ENCODE assay signal across 8 cellular contexts in the genomic region with DNA sequence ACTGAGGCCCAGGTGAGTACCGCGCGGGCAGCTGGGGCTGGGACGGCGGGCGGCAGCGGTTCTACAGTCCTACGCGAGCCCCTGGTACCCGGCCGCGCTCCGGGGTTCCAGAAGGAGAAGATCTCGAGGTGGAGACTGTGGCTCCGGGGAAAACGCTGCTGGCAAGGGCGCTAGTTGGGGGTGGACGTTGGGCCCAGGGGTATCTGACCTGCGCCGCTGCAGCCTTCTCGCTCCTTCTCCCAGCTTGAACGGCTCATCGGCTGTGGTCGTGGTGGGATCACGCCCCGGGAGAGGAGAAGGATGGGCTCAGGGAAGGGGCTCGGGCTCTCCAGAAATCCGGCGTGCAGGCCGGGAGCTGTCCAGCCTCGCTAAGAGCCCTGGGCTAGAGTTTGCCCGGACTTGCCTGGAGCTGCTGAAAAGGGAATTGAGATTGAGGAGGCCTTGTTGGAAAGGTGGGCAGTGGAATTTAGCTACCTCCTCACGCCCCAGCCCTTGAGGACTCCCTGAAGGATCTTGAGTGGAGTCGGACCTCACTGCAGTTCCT. TPM values are rescaled to one million over a fixed set of nuclear protein-coding genes. Genes with fewer than 3 reads are reported as not detected.
DNase-seq lines count a peak whose midpoint lies in the region; ATAC-seq, FAIRE-seq and TF ChIP-seq lines count a peak whose summit lies in the region.

No MANE protein-coding gene starts in this region.

- H3K4me1 ChIP-seq in ACC112 (ENCODE audit: control insufficient read depth, insufficient read depth, low read length, unreplicated experiment) (no peaks in the 10 kb centered on the region), mesodermal cell (ENCODE audit: control insufficient read depth, insufficient read depth, low read length, poor library complexity, severe bottlenecking) (peaks cover 10% of the 10 kb centered on the region)

- peak overlapping the region; percentile 64 for H3K4me3 Mint-ChIP-seq in HFFc6

- peak overlapping the region; percentile 40 for H2AFZ ChIP-seq in ACC112 (ENCODE audit: low read length, unreplicated experiment)

- ATAC-seq in GM21619 (IDR thresholded peaks at IDR 0.05; ENCODE audit: unreplicated experiment) = no peak

- H3K27ac Mint-ChIP-seq in HFFc6 = no peak overlapping the region

- DNase-seq in HFFc6 = no peak
- no peak for DNase-seq in caudate nucleus (lab: John Stamatoyannopoulos, UW)
- DNase-seq in frontal cortex (ENCODE audit: low spot score in 2 of 2) = no peak
- DNase-seq in NCI-H128 (lab: John Stamatoyannopoulos, UW; ENCODE audit: unreplicated experiment) = no peak
- DNase-seq in medulla oblongata (ENCODE audit: extremely low spot score) = no peak

- no peaks in the 10 kb centered on the region for H3K79me2 ChIP-seq in ACC112 (ENCODE audit: control insufficient read depth, insufficient read depth, low read length, unreplicated experiment)

- H3K27me3 Mint-ChIP-seq in HFFc6 (ENCODE audit: insufficient read depth) = peaks cover 46% of the 10 kb centered on the region

- no peaks in the 10 kb centered on the region for H3K9me3 ChIP-seq in mesodermal cell (ENCODE audit: control insufficient read depth, low read length)

- H3K4me3 ChIP-seq in ACC112 (ENCODE audit: low read depth, low read length) (peak overlapping the region; percentile 75), mesodermal cell (ENCODE audit: extremely low read depth, insufficient read depth, low read length, poor library complexity, severe bottlenecking) (peak overlapping the region; percentile 49)

- no peak for FAIRE-seq in frontal cortex (lab: Jason Lieb, UNC)

- H3K4me1 Mint-ChIP-seq in HFFc6 (ENCODE audit: low read depth) = peaks cover 5% of the 10 kb centered on the region; the same call in 1 of the 2 replicates

- no peaks in the 10 kb centered on the region for H3K36me3 ChIP-seq in ACC112 (ENCODE audit: insufficient read depth, low read length)
- H3K36me3 ChIP-seq in mesodermal cell (ENCODE audit: control insufficient read depth, insufficient read depth, low read length) = no peaks in the 10 kb centered on the region

- WGBS in mesodermal cell (ENCODE audit: insufficient coverage in 2 of 2), 2 experiments = 7 to 9% methylated on average over 12 to 24 of the region's 34 CpGs

- H3K27ac ChIP-seq in ACC112 (ENCODE audit: low read depth, low read length) (no peak overlapping the region), caudate nucleus (ENCODE audit: low read depth, low read length) (peak overlapping the region; percentile 30), mesodermal cell (ENCODE audit: low read depth, low read length, severe bottlenecking) (no peak overlapping the region)

- no peak for TF ChIP-seq CTCF in HFFc6 (IDR thresholded peaks at IDR 0.05)

- H3K36me3 Mint-ChIP-seq in HFFc6 (ENCODE audit: low read depth) = no peaks in the 10 kb centered on the region

- H3K27me3 ChIP-seq in ACC112 (ENCODE audit: insufficient read depth, low read length) = peaks cover 71% of the 10 kb centered on the region

- H3K9me3 Mint-ChIP-seq in HFFc6 = no peaks in the 10 kb centered on the region

RNA-seq across cellular contexts. Expression of a gene that starts 1.1 kb away (rescaled TPM):
- under 1 TPM in 1 of 6 experiments, not detected in 5; 0.11 TPM for total RNA-seq in HFFc6 (2021; fragmentation: NEBNext Ultra II Directional; extraction: Animal tissue kit (Norgen Biotek cat#: 25700))
- polyA plus RNA-seq in mesodermal cell (2013, experiment 1 of 2) = 0.96 TPM
- polyA plus RNA-seq in mesodermal cell (2013, experiment 2 of 2) = 0.71 TPM
- total RNA-seq in frontal cortex = 9.4 TPM

RNA-seq across cellular contexts. Expression of a gene that starts 35.1 kb away (rescaled TPM):
- 10 to 100 TPM; 41.4 to 57.1 (median 49.2) TPM for total RNA-seq in HFFc6 (2021; fragmentation: NEBNext Ultra II Directional; extraction: Animal tissue kit (Norgen Biotek cat#: 25700))
- polyA plus RNA-seq in mesodermal cell (2013, experiment 1 of 2) = 63.0 TPM
- 61.6 TPM for polyA plus RNA-seq in mesodermal cell (2013, experiment 2 of 2)
- total RNA-seq in frontal cortex = 49.7 TPM

RNA-seq across cellular contexts. Expression of a gene that starts 42.4 kb away (rescaled TPM):
- 10 to 100 TPM; 29.4 to 40.9 (median 33.2) TPM for total RNA-seq in HFFc6 (2021; fragmentation: NEBNext Ultra II Directional; extraction: Animal tissue kit (Norgen Biotek cat#: 25700))
- polyA plus RNA-seq in mesodermal cell (2013, experiment 1 of 2) = 73.2 TPM
- polyA plus RNA-seq in mesodermal cell (2013, experiment 2 of 2) = 62.8 TPM
- 4.9 TPM for total RNA-seq in frontal cortex

RNA-seq across cellular contexts. Expression of a gene that starts 57.9 kb away (rescaled TPM):
- total RNA-seq in HFFc6 (2021; fragmentation: NEBNext Ultra II Directional; extraction: Animal tissue kit (Norgen Biotek cat#: 25700)) = 10 to 100 TPM; 71.6 to 91.6 (median 81.3) TPM
- 72.0 TPM for polyA plus RNA-seq in mesodermal cell (2013, experiment 1 of 2)
- polyA plus RNA-seq in mesodermal cell (2013, experiment 2 of 2) = 66.0 TPM
- 69.3 TPM for total RNA-seq in frontal cortex
